Comparison of ENCODE assay signal across 1 cellular context in the genomic region with DNA sequence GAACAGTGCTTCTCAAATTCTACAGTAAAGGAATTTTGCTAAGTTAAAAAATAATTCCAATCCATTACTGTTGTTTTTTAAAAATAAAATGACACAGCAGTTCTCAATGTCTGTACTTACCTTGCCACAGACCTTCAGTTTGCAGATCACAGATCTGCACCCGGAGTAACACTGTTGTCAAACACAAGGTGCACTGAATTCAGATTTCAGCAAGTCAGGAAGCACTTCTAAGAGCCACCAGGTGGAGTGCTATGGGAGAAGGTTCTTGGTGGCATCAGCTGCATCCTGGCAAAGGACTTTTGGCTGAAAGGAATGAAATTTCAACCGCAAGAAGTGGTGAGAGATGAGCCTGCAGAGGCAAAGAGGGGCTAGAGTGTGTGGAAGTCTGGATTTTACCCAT.
TF ChIP-seq lines count a peak whose summit lies in the region.

No MANE protein-coding gene starts in this region.

TF ChIP-seq in WTC11, 78 proteins besides CTCF, POLR2A, EP300 and RAD21 (continued from another document):
- TF ChIP-seq, protein P1, sequence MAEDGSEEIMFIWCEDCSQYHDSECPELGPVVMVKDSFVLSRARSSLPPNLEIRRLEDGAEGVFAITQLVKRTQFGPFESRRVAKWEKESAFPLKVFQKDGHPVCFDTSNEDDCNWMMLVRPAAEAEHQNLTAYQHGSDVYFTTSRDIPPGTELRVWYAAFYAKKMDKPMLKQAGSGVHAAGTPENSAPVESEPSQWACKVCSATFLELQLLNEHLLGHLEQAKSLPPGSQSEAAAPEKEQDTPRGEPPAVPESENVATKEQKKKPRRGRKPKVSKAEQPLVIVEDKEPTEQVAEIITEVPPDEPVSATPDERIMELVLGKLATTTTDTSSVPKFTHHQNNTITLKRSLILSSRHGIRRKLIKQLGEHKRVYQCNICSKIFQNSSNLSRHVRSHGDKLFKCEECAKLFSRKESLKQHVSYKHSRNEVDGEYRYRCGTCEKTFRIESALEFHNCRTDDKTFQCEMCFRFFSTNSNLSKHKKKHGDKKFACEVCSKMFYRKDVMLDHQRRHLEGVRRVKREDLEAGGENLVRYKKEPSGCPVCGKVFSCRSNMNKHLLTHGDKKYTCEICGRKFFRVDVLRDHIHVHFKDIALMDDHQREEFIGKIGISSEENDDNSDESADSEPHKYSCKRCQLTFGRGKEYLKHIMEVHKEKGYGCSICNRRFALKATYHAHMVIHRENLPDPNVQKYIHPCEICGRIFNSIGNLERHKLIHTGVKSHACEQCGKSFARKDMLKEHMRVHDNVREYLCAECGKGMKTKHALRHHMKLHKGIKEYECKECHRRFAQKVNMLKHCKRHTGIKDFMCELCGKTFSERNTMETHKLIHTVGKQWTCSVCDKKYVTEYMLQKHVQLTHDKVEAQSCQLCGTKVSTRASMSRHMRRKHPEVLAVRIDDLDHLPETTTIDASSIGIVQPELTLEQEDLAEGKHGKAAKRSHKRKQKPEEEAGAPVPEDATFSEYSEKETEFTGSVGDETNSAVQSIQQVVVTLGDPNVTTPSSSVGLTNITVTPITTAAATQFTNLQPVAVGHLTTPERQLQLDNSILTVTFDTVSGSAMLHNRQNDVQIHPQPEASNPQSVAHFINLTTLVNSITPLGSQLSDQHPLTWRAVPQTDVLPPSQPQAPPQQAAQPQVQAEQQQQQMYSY (CRISPR knock-in tag; IDR thresholded peaks at IDR 0.05): peak; percentile 63; the same call in 1 of the 2 replicates
